Comparison of ENCODE assay signal across 16 cellular contexts in genomic region chr10:97575101-97575668, GRCh38. TPM values are rescaled to one million over a fixed set of nuclear protein-coding genes. Genes with fewer than 3 reads are reported as not detected.
DNase-seq lines count a peak whose midpoint lies in the region; ATAC-seq, FAIRE-seq and TF ChIP-seq lines count a peak whose summit lies in the region.
"Had no signal": no experiment of that assay in that cellular context is flagged by ENCODE, and none has a peak within 500 bp of the region (broad histone marks: within the 10 kb centered on the region; RNA-seq: fewer than 3 reads in every experiment).

No MANE protein-coding gene starts in this region.

- H3K27me3 Mint-ChIP-seq in activated T-helper 2 cell treated with anti-CD3 and anti-CD28 coated beads, Interferon-gamma antibody, Interleukin-2, Interleukin-4, amounts not matched to agents 10 μg/mL and 5 μg/mL and 100 μg/mL, durations not matched to agents 14 hours and 24 hours and 36 hours (ENCODE audit: low read depth): peaks cover 2% of the 10 kb centered on the region

- no peak overlapping the region for H2AFZ ChIP-seq in PC-3 (ENCODE audit: low read length)
- H2AFZ ChIP-seq in endothelial cell of umbilical vein (ENCODE audit: low read depth, low read length): no peak overlapping the region

- TF ChIP-seq POLR2A in endothelial cell of umbilical vein (IDR thresholded peaks at IDR 0.05; ENCODE audit: low read depth, low read length) (no peak), Peyer's patch (IDR thresholded peaks at IDR 0.05) (no peak)

- H3K4me3 Mint-ChIP-seq in activated T-helper 2 cell treated with anti-CD3 and anti-CD28 coated beads, Interferon-gamma antibody, Interleukin-2, Interleukin-4, amounts not matched to agents 10 μg/mL and 5 μg/mL and 100 μg/mL, durations not matched to agents 14 hours and 24 hours and 36 hours (ENCODE audit: low read depth): no peak overlapping the region

- no peaks in the 10 kb centered on the region for H3K9me1 ChIP-seq in endothelial cell of umbilical vein (replicated peaks; ENCODE audit: control insufficient read depth, extremely low read depth, insufficient read depth, low read length)

- peak; percentile 4; the same call in 1 of the 2 replicates for ATAC-seq in PC-3
- ATAC-seq in left lung: no peak
- no peak for ATAC-seq in GM18870 (IDR thresholded peaks at IDR 0.05; ENCODE audit: unreplicated experiment)

- H3K9me3 ChIP-seq in PC-3 (ENCODE audit: low read length) (no peaks in the 10 kb centered on the region), endothelial cell of umbilical vein (replicated peaks; ENCODE audit: control insufficient read depth, insufficient read depth, low read length) (no peaks in the 10 kb centered on the region), left lung (no peaks in the 10 kb centered on the region), Peyer's patch (no peaks in the 10 kb centered on the region)
- H3K9me3 ChIP-seq: upper lobe of right lung had no signal

- TF ChIP-seq CTCF in 22Rv1 (IDR thresholded peaks at IDR 0.05): no peak
- no peak for TF ChIP-seq CTCF in PC-3 (conservative IDR thresholded peaks at IDR 0.05; ENCODE audit: low read depth, low read length)
- no peak for TF ChIP-seq CTCF in endothelial cell of umbilical vein (IDR thresholded peaks at IDR 0.05; ENCODE audit: extremely low read depth in 1 of 2, insufficient read depth in 1 of 2, low read depth in 1 of 2, low read length in 2 of 2)
- TF ChIP-seq CTCF in left lung (IDR thresholded peaks at IDR 0.05): no peak
- no peak for TF ChIP-seq CTCF in Peyer's patch (IDR thresholded peaks at IDR 0.05)

- H3K4me3 ChIP-seq in PC-3 (ENCODE audit: low read length): no peak overlapping the region
- H3K4me3 ChIP-seq in endothelial cell of umbilical vein (replicated peaks in 1 of 3; ENCODE audit: insufficient read depth in 1 of 3, low read depth in 1 of 3, low read length in 3 of 3): no peak overlapping the region
- no peak overlapping the region for H3K4me3 ChIP-seq in left lung
- H3K4me3 ChIP-seq in Peyer's patch: no peak overlapping the region
- H3K4me3 ChIP-seq: upper lobe of right lung had no signal

- dilution Hi-C loops in endothelial cell of umbilical vein (cut with MboI; ENCODE audit: extremely low pct_ligation_motif_present, low sequenced_read_pairs): no loop called here

- FAIRE-seq in endothelial cell of umbilical vein (lab: Jason Lieb, UNC): no peak
- FAIRE-seq: endometrium, small intestine had no signal

- intact Hi-C loops in PC-3 (cut with micrococcal nuclease) (no loop called here), endothelial cell of umbilical vein (cut with micrococcal nuclease) (no loop called here), left lung (cut with DNase I) (no loop called here)
- intact Hi-C loops in activated T-helper 2 cell treated with anti-CD3 and anti-CD28 coated beads, Interferon-gamma antibody, Interleukin-2, Interleukin-4, amounts not matched to agents 10 μg/mL and 5 μg/mL and 100 μg/mL, durations not matched to agents 14 hours and 24 hours and 36 hours (cut with micrococcal nuclease): no loop called here

- POLR2A ChIA-PET in PC-3 (lab: Charles Lee; ENCODE audit: unreplicated experiment): interaction anchor here (0.6 kb wide), 1 partner anchor 66 kb away, joined by 12 read pairs; the partner anchor contains the start of gene PI4K2A
- POLR2A ChIA-PET in endothelial cell of umbilical vein (lab: Charles Lee): no interaction called here

- DNase-seq in PC-3: no peak
- no peak for DNase-seq in endothelial cell of umbilical vein (ENCODE audit: low read depth, low spot score)
- DNase-seq in myocyte (ENCODE audit: low read depth): peak; percentile 52
- DNase-seq in left lung: no peak
- DNase-seq in Peyer's patch: no peak
- DNase-seq in activated T-helper 2 cell treated with anti-CD3 and anti-CD28 coated beads, Interferon-gamma antibody, Interleukin-2, Interleukin-4, amounts not matched to agents 10 μg/mL and 5 μg/mL and 100 μg/mL, durations not matched to agents 14 hours and 24 hours and 36 hours (ENCODE audit: low spot score): no peak
- DNase-seq: DMS 273 treated with DMSO at 0.1 percent for 48 hours, NCI-H526, SIG-M5 had no signal

- H3K9ac ChIP-seq in PC-3 (ENCODE audit: low read length) (no peak overlapping the region), endothelial cell of umbilical vein (replicated peaks; ENCODE audit: extremely low read depth, insufficient read depth, low read length) (peak overlapping the region; percentile 22)

- H3K27ac ChIP-seq in 22Rv1: peak overlapping the region; percentile 27; the same call in 1 of the 2 replicates
- peak overlapping the region; percentile 46 for H3K27ac ChIP-seq in PC-3 (ENCODE audit: low read length)
- peak overlapping the region; percentile 58 for H3K27ac ChIP-seq in endothelial cell of umbilical vein (ENCODE audit: insufficient read depth, low read depth, low read length)
- H3K27ac ChIP-seq in left lung: no peak overlapping the region
- no peak overlapping the region for H3K27ac ChIP-seq in Peyer's patch

- no peaks in the 10 kb centered on the region for H3K9me2 ChIP-seq in PC-3 (replicated peaks; ENCODE audit: low read length)

- H3K4me1 ChIP-seq in PC-3 (ENCODE audit: insufficient read depth, low read length) (peaks cover 41% of the 10 kb centered on the region), endothelial cell of umbilical vein (ENCODE audit: control insufficient read depth, extremely low read depth, insufficient read depth, low read length) (peaks cover 14% of the 10 kb centered on the region), left lung (peaks cover 6 to 17% of the 10 kb centered on the region in 2 donors), Peyer's patch (peaks cover 0 to 8% (median 0%) of the 10 kb centered on the region in 4 donors)

- no peaks in the 10 kb centered on the region for H3K36me3 Mint-ChIP-seq in activated T-helper 2 cell treated with anti-CD3 and anti-CD28 coated beads, Interferon-gamma antibody, Interleukin-2, Interleukin-4, amounts not matched to agents 10 μg/mL and 5 μg/mL and 100 μg/mL, durations not matched to agents 14 hours and 24 hours and 36 hours (ENCODE audit: low read depth)

- no peaks in the 10 kb centered on the region for H3K36me3 ChIP-seq in PC-3 (ENCODE audit: low read depth, low read length)
- H3K36me3 ChIP-seq in endothelial cell of umbilical vein (ENCODE audit: control insufficient read depth in 2 of 2, extremely low read depth in 1 of 2, insufficient read depth in 2 of 2, low read length in 2 of 2): peaks cover 0 to 18% of the 10 kb centered on the region in 2 experiments
- peaks cover 0 to 17% of the 10 kb centered on the region in 2 donors for H3K36me3 ChIP-seq in left lung
- no peaks in the 10 kb centered on the region for H3K36me3 ChIP-seq in Peyer's patch

- H3K27ac Mint-ChIP-seq in activated T-helper 2 cell treated with anti-CD3 and anti-CD28 coated beads, Interferon-gamma antibody, Interleukin-2, Interleukin-4, amounts not matched to agents 10 μg/mL and 5 μg/mL and 100 μg/mL, durations not matched to agents 14 hours and 24 hours and 36 hours: no peak overlapping the region

- H4K20me1 ChIP-seq in PC-3 (ENCODE audit: low read length) (no peaks in the 10 kb centered on the region), endothelial cell of umbilical vein (replicated peaks; ENCODE audit: control insufficient read depth, extremely low read depth, insufficient read depth, low read length) (no peaks in the 10 kb centered on the region)

- BruUV-seq in PC-3 (replicated peaks; lab: Mats Ljungman, UMichigan): no TSS peak
- BruUV-seq in endothelial cell of umbilical vein (replicated peaks; lab: Mats Ljungman, UMichigan): no TSS peak

- CTCF ChIA-PET in PC-3 (lab: Charles Lee): no interaction called here
- CTCF ChIA-PET in endothelial cell of umbilical vein (lab: Charles Lee): interaction anchor here (0.7 to 8.2 kb wide), 16 partner anchors 9 to 134 kb away, joined by 3 to 304 read pairs (median 5); partner anchors contain the start of genes C10orf62 and HOGA1

- H3K9me3 Mint-ChIP-seq in activated T-helper 2 cell treated with anti-CD3 and anti-CD28 coated beads, Interferon-gamma antibody, Interleukin-2, Interleukin-4, amounts not matched to agents 10 μg/mL and 5 μg/mL and 100 μg/mL, durations not matched to agents 14 hours and 24 hours and 36 hours: no peaks in the 10 kb centered on the region

- H3K4me2 ChIP-seq in PC-3 (ENCODE audit: low read length): no peak overlapping the region
- peak overlapping the region; percentile 23 for H3K4me2 ChIP-seq in endothelial cell of umbilical vein (ENCODE audit: insufficient read depth, low read length)

- H3K79me2 ChIP-seq in PC-3 (ENCODE audit: low read length): no peaks in the 10 kb centered on the region
- H3K79me2 ChIP-seq in endothelial cell of umbilical vein (ENCODE audit: control insufficient read depth, insufficient read depth, low read length): no peaks in the 10 kb centered on the region

- no peaks in the 10 kb centered on the region for H3K4me1 Mint-ChIP-seq in activated T-helper 2 cell treated with anti-CD3 and anti-CD28 coated beads, Interferon-gamma antibody, Interleukin-2, Interleukin-4, amounts not matched to agents 10 μg/mL and 5 μg/mL and 100 μg/mL, durations not matched to agents 14 hours and 24 hours and 36 hours (ENCODE audit: low read depth)

- H3K27me3 ChIP-seq in PC-3 (ENCODE audit: low read length): no peaks in the 10 kb centered on the region
- H3K27me3 ChIP-seq in endothelial cell of umbilical vein (ENCODE audit: control insufficient read depth in 2 of 2, insufficient read depth in 2 of 2, low read length in 2 of 2): no peaks in the 10 kb centered on the region
- peaks cover 0 to 13% of the 10 kb centered on the region in 2 donors for H3K27me3 ChIP-seq in left lung
- H3K27me3 ChIP-seq in Peyer's patch: no peaks in the 10 kb centered on the region
- H3K27me3 ChIP-seq: upper lobe of right lung had no signal

- H3F3A ChIP-seq in PC-3 (ENCODE audit: low read length, unreplicated experiment): peaks cover 4% of the 10 kb centered on the region

RNA-seq across cellular contexts. Expression of gene ANKRD2, which starts 2.6 kb away (rescaled TPM):
- total RNA-seq in PC-3 (2014; rRNA removed) (1.7 and 1.8 TPM in 2 replicates), endothelial cell of umbilical vein (1.6 and 2.3 TPM in 2 replicates), myocyte (61.9 and 115 TPM in 2 replicates), left lung (1 to 10 TPM; 1.3 to 1.9 TPM), Peyer's patch (not detected)
- polyA plus RNA-seq in endothelial cell of umbilical vein: 1.7 and 1.8 TPM in 2 replicates
- 1.7 and 1.9 TPM in 2 replicates for polyA plus RNA-seq in endothelial cell of umbilical vein (2011; cell fraction: cytosol; rRNA removed)
- 0.91 and 1.1 TPM in 2 replicates for polyA plus RNA-seq in endothelial cell of umbilical vein (2011; cell fraction: nucleus; rRNA removed)
- 2.4 and 3.5 TPM in 2 replicates for polyA plus RNA-seq in endothelial cell of umbilical vein (2012)
- 0.59 and 1.1 TPM in 2 replicates for polyA minus RNA-seq in endothelial cell of umbilical vein
- not detected for polyA minus RNA-seq in endothelial cell of umbilical vein (2011; cell fraction: cytosol; rRNA and poly(A)+ RNA removed)
- 0.63 TPM in 1 of 2 replicates, not detected in the other for polyA minus RNA-seq in endothelial cell of umbilical vein (2011; cell fraction: nucleus; rRNA and poly(A)+ RNA removed)
- 4.7 TPM for polyA plus RNA-seq in myocyte (2012)
- 0.18 and 0.57 TPM in 2 replicates for total RNA-seq in activated T-helper 2 cell treated with anti-CD3 and anti-CD28 coated beads, Interferon-gamma antibody, Interleukin-2, Interleukin-4, amounts not matched to agents 10 μg/mL and 5 μg/mL and 100 μg/mL, durations not matched to agents 14 hours and 24 hours and 36 hours
- total RNA-seq: HT-29 had no signal

RNA-seq across cellular contexts. Expression of gene HOGA1, which starts 9.0 kb away (rescaled TPM):
- total RNA-seq in PC-3 (2014; rRNA removed) (0.15 TPM in 1 of 2 replicates, not detected in the other), endothelial cell of umbilical vein (0.46 and 0.91 TPM in 2 replicates), myocyte (1.1 and 1.8 TPM in 2 replicates), left lung (1 to 10 TPM; 1.1 to 1.2 TPM), Peyer's patch (under 1 TPM in 1 of 4 donors, not detected in 3; 0.40 TPM)
- 0.44 and 0.48 TPM in 2 replicates for polyA plus RNA-seq in endothelial cell of umbilical vein
- 0.41 and 0.44 TPM in 2 replicates for polyA plus RNA-seq in endothelial cell of umbilical vein (2011; cell fraction: cytosol; rRNA removed)
- polyA plus RNA-seq in endothelial cell of umbilical vein (2011; cell fraction: nucleus; rRNA removed): 0.60 and 0.61 TPM in 2 replicates
- polyA plus RNA-seq in endothelial cell of umbilical vein (2012): 0.72 and 1.1 TPM in 2 replicates
- 0.42 and 0.49 TPM in 2 replicates for polyA minus RNA-seq in endothelial cell of umbilical vein
- polyA minus RNA-seq in endothelial cell of umbilical vein (2011; cell fraction: cytosol; rRNA and poly(A)+ RNA removed): 0.41 TPM
- polyA minus RNA-seq in endothelial cell of umbilical vein (2011; cell fraction: nucleus; rRNA and poly(A)+ RNA removed): 0.43 and 0.96 TPM in 2 replicates
- polyA plus RNA-seq in myocyte (2012): 0.67 TPM
- total RNA-seq in activated T-helper 2 cell treated with anti-CD3 and anti-CD28 coated beads, Interferon-gamma antibody, Interleukin-2, Interleukin-4, amounts not matched to agents 10 μg/mL and 5 μg/mL and 100 μg/mL, durations not matched to agents 14 hours and 24 hours and 36 hours: not detected in 2 replicates

RNA-seq across cellular contexts. Expression of gene C10orf62, which starts 14.3 kb away (rescaled TPM):
- not detected in 2 replicates for total RNA-seq in PC-3 (2014; rRNA removed)
- total RNA-seq in endothelial cell of umbilical vein: not detected in 2 replicates
- polyA plus RNA-seq in endothelial cell of umbilical vein: not detected in 2 replicates
- not detected in 2 replicates for polyA plus RNA-seq in endothelial cell of umbilical vein (2011; cell fraction: cytosol; rRNA removed)
- polyA plus RNA-seq in endothelial cell of umbilical vein (2011; cell fraction: nucleus; rRNA removed): 0.11 and 0.21 TPM in 2 replicates
- polyA plus RNA-seq in endothelial cell of umbilical vein (2012): not detected in 2 replicates
- polyA minus RNA-seq in endothelial cell of umbilical vein: not detected in 2 replicates
- not detected for polyA minus RNA-seq in endothelial cell of umbilical vein (2011; cell fraction: cytosol; rRNA and poly(A)+ RNA removed)
- not detected in 2 replicates for polyA minus RNA-seq in endothelial cell of umbilical vein (2011; cell fraction: nucleus; rRNA and poly(A)+ RNA removed)
- 0.62 TPM in 1 of 2 replicates, not detected in the other for total RNA-seq in myocyte
- not detected for polyA plus RNA-seq in myocyte (2012)
- not detected for total RNA-seq in left lung
- not detected for total RNA-seq in Peyer's patch
- total RNA-seq in activated T-helper 2 cell treated with anti-CD3 and anti-CD28 coated beads, Interferon-gamma antibody, Interleukin-2, Interleukin-4, amounts not matched to agents 10 μg/mL and 5 μg/mL and 100 μg/mL, durations not matched to agents 14 hours and 24 hours and 36 hours: not detected in 2 replicates
- total RNA-seq: HT-29, upper lobe of right lung had no signal
- polyA plus RNA-seq: AG04450, small intestine had no signal

RNA-seq across cellular contexts. Expression of gene MORN4, which starts 58.1 kb away (rescaled TPM):
- 6.5 and 12.9 TPM in 2 replicates for total RNA-seq in PC-3 (2014; rRNA removed)
- 8.4 and 12.2 TPM in 2 replicates for total RNA-seq in endothelial cell of umbilical vein
- 11.8 and 13.9 TPM in 2 replicates for polyA plus RNA-seq in endothelial cell of umbilical vein
- polyA plus RNA-seq in endothelial cell of umbilical vein (2011; cell fraction: cytosol; rRNA removed): 15.7 and 17.0 TPM in 2 replicates
- 5.0 and 7.3 TPM in 2 replicates for polyA plus RNA-seq in endothelial cell of umbilical vein (2011; cell fraction: nucleus; rRNA removed)
- polyA plus RNA-seq in endothelial cell of umbilical vein (2012): 9.9 and 12.3 TPM in 2 replicates
- polyA minus RNA-seq in endothelial cell of umbilical vein: 5.2 and 9.8 TPM in 2 replicates
- polyA minus RNA-seq in endothelial cell of umbilical vein (2011; cell fraction: cytosol; rRNA and poly(A)+ RNA removed): 0.72 TPM
- polyA minus RNA-seq in endothelial cell of umbilical vein (2011; cell fraction: nucleus; rRNA and poly(A)+ RNA removed): 0.72 and 1.1 TPM in 2 replicates
- total RNA-seq in myocyte: 4.9 and 5.9 TPM in 2 replicates
- polyA plus RNA-seq in myocyte (2012): 25.2 TPM
- 1 to 10 TPM; 4.1 to 10.0 TPM for total RNA-seq in left lung
- 1 to 10 TPM in 1 of 4 donors, under 1 TPM in 2, not detected in 1; 0.35 to 1.4 (median 0.54) TPM for total RNA-seq in Peyer's patch
- 1.8 and 2.9 TPM in 2 replicates for total RNA-seq in activated T-helper 2 cell treated with anti-CD3 and anti-CD28 coated beads, Interferon-gamma antibody, Interleukin-2, Interleukin-4, amounts not matched to agents 10 μg/mL and 5 μg/mL and 100 μg/mL, durations not matched to agents 14 hours and 24 hours and 36 hours

Comparison
In these comparisons a context has a peak if more than half of its experiments do, and no peak if none do; other contexts are left out.
1. H3K27ac ChIP-seq: peak in 22Rv1 (single experiment), PC-3 (single experiment) and endothelial cell of umbilical vein (single experiment); none in left lung (0 of 2) and Peyer's patch (0 of 4).
2. RNA of gene ANKRD2, which starts 2.6 kb away (total RNA-seq): 61.9 to 115 TPM in myocyte; 1.3 to 1.9 TPM in left lung, 1.7 to 1.8 TPM in PC-3, 1.6 to 2.3 TPM in endothelial cell of umbilical vein, 0.18 to 0.57 TPM in activated T-helper 2 cell treated with anti-CD3 and anti-CD28 coated beads, Interferon-gamma antibody, Interleukin-2, Interleukin-4, amounts not matched to agents 10 μg/mL and 5 μg/mL and 100 μg/mL, durations not matched to agents 14 hours and 24 hours and 36 hours and not detected in Peyer's patch; every median in the first group is over 10 times any median in the second.